38 cellular contexts compared by ENCODE assay signal in the genomic region with DNA sequence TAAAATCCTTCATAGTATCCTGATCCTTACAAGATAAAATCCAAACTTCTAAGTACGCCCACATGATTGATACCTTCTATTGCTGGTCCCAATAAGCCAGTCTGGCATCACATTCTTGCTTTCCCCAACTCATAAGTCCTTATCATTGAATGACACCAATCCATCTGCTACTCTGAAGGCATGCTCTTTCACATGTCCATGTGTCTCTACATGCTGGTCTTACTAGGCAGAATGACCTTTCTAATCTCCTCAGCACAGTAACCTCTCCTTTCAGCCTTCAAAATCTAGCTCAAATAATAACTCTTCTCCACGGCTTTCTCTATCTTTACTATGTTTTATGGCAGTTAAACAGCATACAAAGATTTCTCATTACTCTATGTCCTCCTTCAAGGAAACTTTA.
"Had no signal": no experiment of that assay in that cellular context is flagged by ENCODE, and none has a peak within 500 bp of the region (broad histone marks: within the 10 kb centered on the region; RNA-seq: fewer than 3 reads in every experiment).

No MANE protein-coding gene starts in this region.

- H3K27me3 ChIP-seq: adrenal gland, MG63 had no signal

- H3K27ac Mint-ChIP-seq: activated CD4-positive, alpha-beta T cell treated with anti-CD3 and anti-CD28 coated beads for 36 hours; activated CD4-positive, alpha-beta T cell treated with anti-CD3 and anti-CD28 coated beads, Interleukin-2, amount 10 ng/mL, durations not matched to agents 7 days and 5 days; activated CD8-positive, alpha-beta T cell treated with anti-CD3 and anti-CD28 coated beads, Interleukin-2, amount 10 ng/mL, durations not matched to agents 7 days and 5 days; activated naive CD4-positive, alpha-beta T cell treated with anti-CD3 and anti-CD28 coated beads for 36 hours; activated naive CD4-positive, alpha-beta T cell treated with anti-CD3 and anti-CD28 coated beads, Interleukin-2, amount 50 U/mL, for 72 hours; activated T-cell treated with anti-CD3 and anti-CD28 coated beads, Interleukin-2, amount 50 U/mL, for 24 hours; brain had no signal

- H2AFZ ChIP-seq: PC-9 had no signal

- H3K36me3 ChIP-seq: adrenal gland had no signal

- H3K4me2 ChIP-seq: PC-9 had no signal

- H3K9me3 ChIP-seq: adrenal gland had no signal

- H3K4me3 ChIP-seq: adrenal gland, MG63, PC-9 had no signal

- FAIRE-seq: bronchial epithelial cell, RCC 7860 had no signal

- H3K27me3 Mint-ChIP-seq: activated CD4-positive, alpha-beta T cell treated with anti-CD3 and anti-CD28 coated beads for 36 hours; activated CD4-positive, alpha-beta T cell treated with anti-CD3 and anti-CD28 coated beads, Interleukin-2, amount 10 ng/mL, durations not matched to agents 7 days and 5 days; activated T-cell treated with anti-CD3 and anti-CD28 coated beads, Interleukin-2, amount 50 U/mL, for 24 hours; brain had no signal

- H3K27ac ChIP-seq: adrenal gland, PC-9, RWPE1 had no signal

- H3K9me3 Mint-ChIP-seq: activated CD4-positive, alpha-beta T cell treated with anti-CD3 and anti-CD28 coated beads, Interleukin-2, amount 10 ng/mL, durations not matched to agents 7 days and 5 days; activated naive CD4-positive, alpha-beta T cell treated with anti-CD3 and anti-CD28 coated beads for 36 hours; activated naive CD4-positive, alpha-beta T cell treated with anti-CD3 and anti-CD28 coated beads, Interleukin-2, amount 50 U/mL, for 72 hours; activated T-cell treated with anti-CD3 and anti-CD28 coated beads, Interleukin-2, amount 50 U/mL, for 24 hours had no signal

- DNase-seq: activated CD4-positive, alpha-beta T cell treated with anti-CD3 and anti-CD28 coated beads for 36 hours; activated CD4-positive, alpha-beta T cell treated with anti-CD3 and anti-CD28 coated beads, Interleukin-2, amount 10 ng/mL, durations not matched to agents 7 days and 5 days; activated CD4-positive, alpha-beta T cell treated with anti-CD3 and anti-CD28 coated beads, Interleukin-2, amount 50 U/mL, for 48 hours; activated CD8-positive, alpha-beta T cell treated with anti-CD3 and anti-CD28 coated beads, Interleukin-2, amount 10 ng/mL, durations not matched to agents 7 days and 5 days; activated gamma-delta T cell treated with Interleukin-2 at 50 U/mL for 16 hours; activated naive CD4-positive, alpha-beta T cell treated with anti-CD3 and anti-CD28 coated beads for 36 hours; activated T-cell treated with anti-CD3 and anti-CD28 coated beads, Interleukin-2, amount 50 U/mL, for 24 hours; adrenal gland; caudate nucleus; cerebellar nuclear complex; Kasumi-1; KG1; MG63; MV-4-11; NCI-H1092; NCI-H146; NCI-H187; NCI-H2029 treated with DMSO at 0.1 percent for 48 hours; NCI-H2107; NCI-H2171; NCI-H2227 treated with DMSO at 0.1 percent for 48 hours; NCI-H446 treated with DMSO at 0.1 percent for 48 hours; NCI-H524; NCI-H69; NK-92 treated with Interleukin-12 subunit alpha and Interleukin-12 subunit beta, amount 100 ng/mL, for 24 hours; PC-9; SIG-M5; SW 1271; T-helper 1 cell; T-helper 2 cell; T-helper 9 cell had no signal

- ATAC-seq: activated CD4-positive, alpha-beta T cell treated with anti-CD3 and anti-CD28 coated beads for 36 hours; activated CD4-positive, CD25-positive, alpha-beta regulatory T cell treated with anti-CD3 and anti-CD28 coated beads, Interleukin-2, amount 50 U/mL, for 24 hours; activated CD8-positive, alpha-beta T cell treated with anti-CD3 and anti-CD28 coated beads, Interleukin-2, amount 10 ng/mL, durations not matched to agents 7 days and 5 days; activated naive CD4-positive, alpha-beta T cell treated with anti-CD3 and anti-CD28 coated beads, Interleukin-2, amount 50 U/mL, for 72 hours; Right ventricle myocardium inferior had no signal

- H3K4me1 ChIP-seq: adrenal gland had no signal

- H3K4me3 Mint-ChIP-seq: activated CD4-positive, alpha-beta T cell treated with anti-CD3 and anti-CD28 coated beads for 36 hours; activated CD4-positive, alpha-beta T cell treated with anti-CD3 and anti-CD28 coated beads, Interleukin-2, amount 10 ng/mL, durations not matched to agents 7 days and 5 days; activated CD8-positive, alpha-beta T cell treated with anti-CD3 and anti-CD28 coated beads, Interleukin-2, amount 10 ng/mL, durations not matched to agents 7 days and 5 days; activated naive CD4-positive, alpha-beta T cell treated with anti-CD3 and anti-CD28 coated beads for 36 hours; activated T-cell treated with anti-CD3 and anti-CD28 coated beads, Interleukin-2, amount 50 U/mL, for 24 hours; brain had no signal
